Comparison of ENCODE assay signal across 13 cellular contexts in the genomic region with DNA sequence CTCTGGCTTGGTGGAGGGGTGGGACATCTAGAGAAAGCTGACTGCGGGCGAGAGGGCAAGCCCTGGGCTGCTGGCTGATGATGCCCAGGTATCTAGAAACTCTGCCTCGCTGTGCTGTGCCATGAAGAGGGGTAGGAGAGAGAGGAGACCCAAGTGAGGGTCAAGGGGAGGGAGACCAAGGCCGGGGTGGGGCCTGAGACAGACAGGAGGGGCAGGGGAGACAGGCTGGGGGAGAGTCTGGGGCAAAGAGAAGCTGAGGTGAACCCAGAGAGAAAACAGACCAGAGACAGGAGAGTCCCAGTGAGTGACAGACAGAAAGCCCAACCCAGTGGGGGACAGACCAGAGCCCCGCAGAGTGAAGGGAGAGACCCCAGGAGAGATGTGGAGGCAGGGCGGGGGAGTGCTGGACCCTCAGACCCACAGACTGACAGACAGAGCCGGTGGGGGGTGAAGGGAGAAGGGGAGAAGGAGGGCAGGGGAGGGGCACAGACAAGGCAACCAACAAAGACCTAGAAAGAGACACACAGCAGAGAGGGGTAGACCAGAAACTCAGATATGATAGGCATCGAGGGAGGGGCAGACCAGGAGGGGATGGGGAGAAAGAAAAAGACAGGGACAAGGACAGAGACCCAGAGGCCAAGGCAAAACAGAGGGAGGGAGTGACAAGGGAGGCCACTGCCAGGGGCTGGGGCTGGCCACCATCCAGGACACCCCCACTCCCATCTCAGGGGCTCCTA. TPM values are rescaled to one million over a fixed set of nuclear protein-coding genes. Genes with fewer than 3 reads are reported as not detected.
DNase-seq lines count a peak whose midpoint lies in the region; ATAC-seq and TF ChIP-seq lines count a peak whose summit lies in the region.
"Had no signal": no experiment of that assay in that cellular context is flagged by ENCODE, and none has a peak within 500 bp of the region (broad histone marks: within the 10 kb centered on the region; RNA-seq: fewer than 3 reads in every experiment).

No MANE protein-coding gene starts in this region.

- peaks cover 0 to 54% (median 0%) of the 10 kb centered on the region in 7 donors for H3K27me3 ChIP-seq in heart right ventricle
- no peaks in the 10 kb centered on the region for H3K27me3 ChIP-seq in ovary
- H3K27me3 ChIP-seq: MG63 had no signal

- H3K4me1 Mint-ChIP-seq in glutamatergic neuron (ENCODE audit: low read depth, unreplicated experiment): peaks cover 49% of the 10 kb centered on the region

- in situ Hi-C loops in GM13976 (cut with MboI; ENCODE audit: low sequenced_read_pairs, unreplicated experiment): no loop called here

- WGBS in heart right ventricle, 2 donors: 36 to 45% methylated on average over 8 of the region's 8 CpGs
- WGBS in ovary, 3 donors: 34 to 43% (median 34%) methylated on average over 8 of the region's 8 CpGs

- H3K27ac ChIP-seq in heart right ventricle (peak overlapping the region; percentile 21 to 97 (median 89)), ovary (peak overlapping the region; percentile 74 to 98)

- H3K27ac Mint-ChIP-seq in glutamatergic neuron (ENCODE audit: unreplicated experiment): peak overlapping the region; percentile 100
- H3K27ac Mint-ChIP-seq: activated CD4-positive, alpha-beta memory T cell treated with anti-CD3 and anti-CD28 coated beads for 36 hours; activated naive CD4-positive, alpha-beta T cell treated with anti-CD3 and anti-CD28 coated beads, Interleukin-2, amount 10 ng/mL, durations not matched to agents 7 days and 5 days had no signal

- H3K4me1 ChIP-seq in heart right ventricle (peaks cover 32 to 99% (median 84%) of the 10 kb centered on the region in 9 donors), ovary (ENCODE audit: insufficient read depth) (peaks cover 50% of the 10 kb centered on the region)

- intact Hi-C loops in heart right ventricle (cut with DNase I) (no loop called here), left cardiac atrium (cut with DNase I) (no loop called here), ovary (cut with DNase I) (loop anchor here in 1 of 4 donors (10.0 kb wide), 2 partner anchors 104 to 244 kb away; partner anchors contain the start of gene ARMC12)

- peaks cover 0 to 6% (median 0%) of the 10 kb centered on the region in 9 donors for H3K36me3 ChIP-seq in heart right ventricle
- no peaks in the 10 kb centered on the region for H3K36me3 ChIP-seq in ovary
- H3K36me3 ChIP-seq: MG63 had no signal

- ATAC-seq in heart right ventricle (peak in 5 of 8 donors; percentile 1 to 23 (median 4)), left cardiac atrium (no peak), HG02678 (IDR thresholded peaks at IDR 0.05; ENCODE audit: unreplicated experiment) (no peak), GM18870 (IDR thresholded peaks at IDR 0.05; ENCODE audit: unreplicated experiment) (no peak)

- no peak for TF ChIP-seq CTCF in heart right ventricle (IDR thresholded peaks at IDR 0.05)
- no peak for TF ChIP-seq CTCF in glutamatergic neuron (IDR thresholded peaks at IDR 0.05; ENCODE audit: partially characterized antibody, unreplicated experiment)
- no peak for TF ChIP-seq CTCF in ovary (IDR thresholded peaks at IDR 0.05)
- no peak for TF ChIP-seq CTCF in GM13976 (IDR thresholded peaks at IDR 0.05; ENCODE audit: borderline replicate concordance, control extremely low read depth, extremely low read depth, insufficient read depth, missing control alignments)

- H3K36me3 Mint-ChIP-seq in glutamatergic neuron (ENCODE audit: unreplicated experiment): no peaks in the 10 kb centered on the region
- H3K36me3 Mint-ChIP-seq: activated CD4-positive, alpha-beta memory T cell treated with anti-CD3 and anti-CD28 coated beads for 36 hours; activated naive CD4-positive, alpha-beta T cell treated with anti-CD3 and anti-CD28 coated beads, Interleukin-2, amount 10 ng/mL, durations not matched to agents 7 days and 5 days had no signal

- no peak for TF ChIP-seq POLR2A in ovary (IDR thresholded peaks at IDR 0.05)

- DNase-seq in heart right ventricle (no peak), left cardiac atrium (no peak), glutamatergic neuron (no peak), ovary (peak in 1 of 5 donors; percentile 48), GM13976 (ENCODE audit: low spot score) (no peak), AG08395 (ENCODE audit: low spot score) (no peak)
- DNase-seq: activated CD4-positive, alpha-beta memory T cell treated with anti-CD3 and anti-CD28 coated beads for 36 hours; activated naive CD4-positive, alpha-beta T cell treated with anti-CD3 and anti-CD28 coated beads, Interleukin-2, amount 10 ng/mL, durations not matched to agents 7 days and 5 days; effector memory CD4-positive, alpha-beta T cell; MG63; SW 1271 had no signal

- H3K4me3 Mint-ChIP-seq in glutamatergic neuron (ENCODE audit: unreplicated experiment): peak overlapping the region; percentile 73
- H3K4me3 Mint-ChIP-seq: activated CD4-positive, alpha-beta memory T cell treated with anti-CD3 and anti-CD28 coated beads for 36 hours; activated naive CD4-positive, alpha-beta T cell treated with anti-CD3 and anti-CD28 coated beads, Interleukin-2, amount 10 ng/mL, durations not matched to agents 7 days and 5 days had no signal

- peaks cover 15% of the 10 kb centered on the region for H3K9me3 Mint-ChIP-seq in glutamatergic neuron (ENCODE audit: unreplicated experiment)
- H3K9me3 Mint-ChIP-seq: activated CD4-positive, alpha-beta memory T cell treated with anti-CD3 and anti-CD28 coated beads for 36 hours; activated naive CD4-positive, alpha-beta T cell treated with anti-CD3 and anti-CD28 coated beads, Interleukin-2, amount 10 ng/mL, durations not matched to agents 7 days and 5 days had no signal

- H3K9me3 ChIP-seq in heart right ventricle (no peaks in the 10 kb centered on the region), ovary (no peaks in the 10 kb centered on the region)
- H3K9me3 ChIP-seq: MG63 had no signal

- TF ChIP-seq EP300 in ovary (IDR thresholded peaks at IDR 0.05): no peak

- H3K4me3 ChIP-seq in heart right ventricle (peak overlapping the region in 6 of 10 donors; percentile 32 to 48 (median 39)), ovary (peak overlapping the region; percentile 32)
- H3K4me3 ChIP-seq: MG63 had no signal

- H3K27me3 Mint-ChIP-seq in glutamatergic neuron (ENCODE audit: unreplicated experiment): peaks cover 10% of the 10 kb centered on the region
- H3K27me3 Mint-ChIP-seq: activated CD4-positive, alpha-beta memory T cell treated with anti-CD3 and anti-CD28 coated beads for 36 hours had no signal

RNA-seq across cellular contexts. Expression of gene TEAD3, which starts 5.9 kb away (rescaled TPM):
- total RNA-seq in heart right ventricle (10 to 100 TPM; 27.9 to 54.4 (median 35.5) TPM), left cardiac atrium (10 to 100 TPM; 22.4 to 39.6 TPM), glutamatergic neuron (ENCODE audit: unreplicated experiment) (50.0 TPM), ovary (10 to 100 TPM; 15.7 to 63.1 (median 35.6) TPM)
- polyA plus RNA-seq in heart right ventricle (10 to 100 TPM; 28.3 to 29.1 TPM), ovary (10 to 100 TPM; 21.6 to 27.1 TPM)

RNA-seq across cellular contexts. Expression of gene TULP1, which starts 21.7 kb away (rescaled TPM):
- not detected for total RNA-seq in heart right ventricle
- polyA plus RNA-seq in heart right ventricle: under 1 TPM; 0.03 to 0.15 TPM
- under 1 TPM in 1 of 2 donors, not detected in 1; 0.32 TPM for total RNA-seq in left cardiac atrium
- total RNA-seq in glutamatergic neuron (ENCODE audit: unreplicated experiment): not detected
- total RNA-seq in ovary: 1 to 10 TPM in 1 of 7 donors, under 1 TPM in 3, not detected in 3; 0.17 to 1.1 (median 0.62) TPM
- under 1 TPM; 0.27 to 0.50 TPM for polyA plus RNA-seq in ovary
- total RNA-seq: activated CD4-positive, alpha-beta memory T cell treated with anti-CD3 and anti-CD28 coated beads for 36 hours had no signal

RNA-seq across cellular contexts. Expression of gene RPL10A, which starts 22.8 kb away (rescaled TPM):
- total RNA-seq in heart right ventricle: 100 to 1,000 TPM; 476 to 650 (median 529) TPM
- polyA plus RNA-seq in heart right ventricle: 1,000 to 10,000 TPM in 1 of 2 donors, 100 to 1,000 TPM in 1; 231 to 1,620 TPM
- total RNA-seq in left cardiac atrium: 100 to 1,000 TPM; 691 to 715 TPM
- total RNA-seq in glutamatergic neuron (ENCODE audit: unreplicated experiment): 690 TPM
- 1,000 to 10,000 TPM; 2,596 to 4,158 (median 3,059) TPM for total RNA-seq in ovary
- polyA plus RNA-seq in ovary: 1,000 to 10,000 TPM; 3,198 to 5,052 TPM

RNA-seq across cellular contexts. Expression of gene FANCE, which starts 38.9 kb away (rescaled TPM):
- total RNA-seq in heart right ventricle (1 to 10 TPM; 1.5 to 5.3 (median 3.0) TPM), left cardiac atrium (1 to 10 TPM; 1.8 to 3.7 TPM), glutamatergic neuron (ENCODE audit: unreplicated experiment) (33.4 TPM), ovary (10 to 100 TPM in 2 of 7 donors, 1 to 10 TPM in 5; 5.3 to 12.2 (median 9.3) TPM)
- polyA plus RNA-seq in heart right ventricle (1 to 10 TPM; 1.8 to 2.4 TPM), ovary (1 to 10 TPM; 5.3 to 7.4 TPM)

Comparison
In these comparisons a context has a peak if more than half of its experiments do, and no peak if none do; other contexts are left out.
1. ATAC-seq: peak in heart right ventricle (5 of 8); none in left cardiac atrium (0 of 2), HG02678 (single experiment) and GM18870 (single experiment).